22 cellular contexts compared by ENCODE assay signal in the genomic region with DNA sequence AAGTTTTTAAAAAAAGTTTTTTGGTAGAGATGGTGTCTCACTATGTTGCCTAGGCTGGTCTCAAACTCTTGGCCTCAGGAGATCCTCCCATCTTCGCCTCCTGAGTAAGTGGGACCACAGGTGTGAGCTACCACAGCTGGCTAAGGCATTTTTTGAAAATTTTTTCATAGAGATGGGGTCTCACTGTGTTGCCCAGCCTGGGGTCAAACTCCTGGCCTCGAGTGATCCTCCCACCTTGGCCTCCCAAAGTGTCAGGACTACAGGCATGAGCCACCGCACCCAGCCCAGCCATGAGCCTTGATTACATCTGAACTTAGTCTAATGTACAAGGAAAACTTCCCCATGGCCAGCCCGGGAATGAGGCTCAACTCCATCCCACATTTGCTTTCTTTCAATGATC.
"Had no signal": no experiment of that assay in that cellular context is flagged by ENCODE, and none has a peak within 500 bp of the region (broad histone marks: within the 10 kb centered on the region; RNA-seq: fewer than 3 reads in every experiment).

No MANE protein-coding gene starts in this region.

- H3K9me3 ChIP-seq: gastrocnemius medialis, heart right ventricle, mucosa of descending colon, ovary, right atrium auricular region, sigmoid colon, testis, transverse colon had no signal

- H3K27ac Mint-ChIP-seq: stimulated activated naive B cell treated with anti-CD40 and anti-IgM and Interleukin-4, amounts not matched to agents 10 μg/mL and 1 μg/mL and 100 μg/mL, for 72 hours; stimulated activated naive CD8-positive, alpha-beta T cell treated with anti-CD3 and anti-CD28 coated beads, Interleukin-15, amount 100 ng/mL, for 72 hours had no signal

- H3K4me3 ChIP-seq: gastrocnemius medialis, heart right ventricle, mucosa of descending colon, ovary, right atrium auricular region, sigmoid colon, skin epidermis, testis, transverse colon had no signal

- H3K27ac ChIP-seq: gastrocnemius medialis, ovary, testis, transverse colon had no signal

- ATAC-seq: esophagus mucosa; gastrocnemius medialis; heart right ventricle; mucosa of descending colon; natural killer cell; stimulated activated naive B cell treated with anti-CD40 and anti-IgM and Interleukin-4, amounts not matched to agents 10 μg/mL and 1 μg/mL and 100 μg/mL, for 72 hours; stimulated activated naive CD8-positive, alpha-beta T cell treated with anti-CD3 and anti-CD28 coated beads, Interleukin-15, amount 100 ng/mL, for 72 hours had no signal

- H3K27me3 ChIP-seq: ovary, right atrium auricular region, sigmoid colon, testis, transverse colon had no signal

- FAIRE-seq: endometrium, islet of Langerhans had no signal

- H3K36me3 Mint-ChIP-seq: natural killer cell; stimulated activated naive B cell treated with anti-CD40 and anti-IgM and Interleukin-4, amounts not matched to agents 10 μg/mL and 1 μg/mL and 100 μg/mL, for 72 hours had no signal

- H3K9me3 Mint-ChIP-seq: natural killer cell; neural crest cell; stimulated activated naive B cell treated with anti-CD40 and anti-IgM and Interleukin-4, amounts not matched to agents 10 μg/mL and 1 μg/mL and 100 μg/mL, for 72 hours; stimulated activated naive CD8-positive, alpha-beta T cell treated with anti-CD3 and anti-CD28 coated beads, Interleukin-15, amount 100 ng/mL, for 72 hours had no signal

- DNase-seq: cortex of kidney; effector memory CD4-positive, alpha-beta T cell; gastrocnemius medialis; heart right ventricle; hypothalamus; kidney glomerular epithelial cell; mucosa of descending colon; natural killer cell; ovary; sigmoid colon; stimulated activated CD4-positive, alpha-beta T cell treated with anti-CD3 and anti-CD28 coated beads, Interleukin-2, amount 100 ng/mL, for 24 hours; stimulated activated CD4-positive, alpha-beta T cell treated with anti-CD3 and anti-CD28 coated beads, Interleukin-4, amount 100 ng/mL, for 4 hours; stimulated activated naive B cell treated with anti-CD40 and anti-IgM and Interleukin-4, amounts not matched to agents 10 μg/mL and 1 μg/mL and 100 μg/mL, for 72 hours; stimulated activated naive CD8-positive, alpha-beta T cell treated with anti-CD3 and anti-CD28 coated beads, Interleukin-15, amount 100 ng/mL, for 72 hours; testis; transverse colon had no signal

- H3K36me3 ChIP-seq: gastrocnemius medialis, heart right ventricle, ovary, right atrium auricular region, transverse colon had no signal

- H3K4me1 ChIP-seq: gastrocnemius medialis, right atrium auricular region, testis had no signal

- H3K4me3 Mint-ChIP-seq: natural killer cell; neural crest cell; stimulated activated naive B cell treated with anti-CD40 and anti-IgM and Interleukin-4, amounts not matched to agents 10 μg/mL and 1 μg/mL and 100 μg/mL, for 72 hours; stimulated activated naive CD8-positive, alpha-beta T cell treated with anti-CD3 and anti-CD28 coated beads, Interleukin-15, amount 100 ng/mL, for 72 hours had no signal
